ENCODE assay signal across 8 cellular contexts in the genomic region with DNA sequence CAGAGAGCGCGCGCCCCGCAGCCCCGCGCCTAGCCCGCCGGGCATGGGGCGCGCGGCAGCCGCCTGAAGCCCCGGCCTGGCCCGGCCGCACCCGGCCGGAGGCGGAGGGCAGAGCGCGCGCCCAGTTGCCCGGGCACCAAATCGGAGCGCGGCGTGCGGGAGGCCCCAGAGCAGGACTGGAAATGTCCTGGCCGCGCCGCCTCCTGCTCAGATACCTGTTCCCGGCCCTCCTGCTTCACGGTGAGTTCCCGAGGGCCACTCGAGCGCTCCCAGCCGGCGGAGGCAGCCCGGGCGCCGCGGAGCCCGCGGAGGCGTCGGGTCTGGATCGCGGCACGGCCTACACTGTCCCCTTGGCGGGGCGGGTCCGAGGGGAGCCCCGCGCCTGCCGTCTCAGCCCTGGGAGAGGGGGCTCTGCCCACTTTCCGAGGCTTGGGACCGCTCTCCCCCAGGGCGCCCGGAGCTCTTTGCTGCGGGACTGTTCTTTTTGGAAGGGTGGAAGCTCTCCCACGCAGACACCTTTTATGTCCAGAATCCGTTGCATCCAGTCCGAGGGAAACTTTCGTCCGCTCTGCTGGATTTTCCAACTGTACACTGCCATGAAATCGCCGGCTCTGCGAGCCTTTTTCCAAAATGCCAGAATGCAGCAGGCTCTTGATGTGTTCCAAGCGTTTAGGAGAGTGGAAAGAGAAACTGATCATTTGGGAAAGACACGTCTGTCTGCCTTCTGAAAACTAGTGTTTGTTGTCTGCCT. TPM values are rescaled to one million over a fixed set of nuclear protein-coding genes. Genes with fewer than 3 reads are reported as not detected.
DNase-seq lines count a peak whose midpoint lies in the region; ATAC-seq and TF ChIP-seq lines count a peak whose summit lies in the region.

No MANE protein-coding gene starts in this region.

- intact Hi-C loops in left colon (cut with DNase I, micrococcal nuclease): no loop called here

- TF ChIP-seq POLR2A in suprapubic skin (IDR thresholded peaks at IDR 0.05): no peak

- no peaks in the 10 kb centered on the region for H3K9me3 ChIP-seq in suprapubic skin

- no peaks in the 10 kb centered on the region for H3K36me3 ChIP-seq in suprapubic skin

- under 1% methylated on average over 11 of the region's 69 CpGs for WGBS in suprapubic skin

- peaks cover 64% of the 10 kb centered on the region for H3K4me1 ChIP-seq in suprapubic skin

- peak overlapping the region; percentile 99 for H3K27ac ChIP-seq in suprapubic skin

- ATAC-seq in left colon (peak; percentile 45), GM18498 (IDR thresholded peaks at IDR 0.05; ENCODE audit: unreplicated experiment) (no peak)

- TF ChIP-seq EP300 in suprapubic skin (IDR thresholded peaks at IDR 0.05): no peak

- in situ Hi-C loops in astrocyte of the cerebellum (cut with HindIII; ENCODE audit: low sequenced_read_pairs): no loop called here

- peak; percentile 75 for DNase-seq in NCI-H146 (lab: John Stamatoyannopoulos, UW)
- DNase-seq in NCI-H146 treated with DMSO at 0.1 percent for 48 hours (lab: John Stamatoyannopoulos, UW; ENCODE audit: unreplicated experiment): no peak
- no peak for DNase-seq in astrocyte of the cerebellum (ENCODE audit: low read depth)
- peak in 1 of 2 donors; percentile 28 for DNase-seq in left colon
- DNase-seq in suprapubic skin (ENCODE audit: low spot score in 2 of 2): no peak
- DNase-seq in NCI-H2029 (lab: John Stamatoyannopoulos, UW): no peak
- no peak for DNase-seq in NCI-H1048 (lab: John Stamatoyannopoulos, UW)

- TF ChIP-seq CTCF in astrocyte of the cerebellum (IDR thresholded peaks at IDR 0.05; ENCODE audit: low read depth, low read length, missing control alignments): no peak
- no peak for TF ChIP-seq CTCF in suprapubic skin (IDR thresholded peaks at IDR 0.05)

- H3K27me3 ChIP-seq in suprapubic skin: no peaks in the 10 kb centered on the region

- H3K4me3 ChIP-seq in astrocyte of the cerebellum (ENCODE audit: low read depth, low read length) (peak overlapping the region; percentile 54), suprapubic skin (peak overlapping the region; percentile 91)

RNA-seq across cellular contexts. Expression of a gene that starts 0.5 kb away (rescaled TPM):
- 1 to 10 TPM; 5.2 to 8.3 TPM for total RNA-seq in left colon
- 100 to 1,000 TPM; 110 to 308 (median 140) TPM for total RNA-seq in suprapubic skin

Comparison
In these comparisons a context has a peak if more than half of its experiments do, and no peak if none do; other contexts are left out.
1. RNA of a gene that starts 0.5 kb away (total RNA-seq): 110 to 308 TPM in suprapubic skin; 5.2 to 8.3 TPM in left colon; every median in the first group is over 10 times any median in the second.